Comparison of ENCODE assay signal across 8 cellular contexts in the genomic region with DNA sequence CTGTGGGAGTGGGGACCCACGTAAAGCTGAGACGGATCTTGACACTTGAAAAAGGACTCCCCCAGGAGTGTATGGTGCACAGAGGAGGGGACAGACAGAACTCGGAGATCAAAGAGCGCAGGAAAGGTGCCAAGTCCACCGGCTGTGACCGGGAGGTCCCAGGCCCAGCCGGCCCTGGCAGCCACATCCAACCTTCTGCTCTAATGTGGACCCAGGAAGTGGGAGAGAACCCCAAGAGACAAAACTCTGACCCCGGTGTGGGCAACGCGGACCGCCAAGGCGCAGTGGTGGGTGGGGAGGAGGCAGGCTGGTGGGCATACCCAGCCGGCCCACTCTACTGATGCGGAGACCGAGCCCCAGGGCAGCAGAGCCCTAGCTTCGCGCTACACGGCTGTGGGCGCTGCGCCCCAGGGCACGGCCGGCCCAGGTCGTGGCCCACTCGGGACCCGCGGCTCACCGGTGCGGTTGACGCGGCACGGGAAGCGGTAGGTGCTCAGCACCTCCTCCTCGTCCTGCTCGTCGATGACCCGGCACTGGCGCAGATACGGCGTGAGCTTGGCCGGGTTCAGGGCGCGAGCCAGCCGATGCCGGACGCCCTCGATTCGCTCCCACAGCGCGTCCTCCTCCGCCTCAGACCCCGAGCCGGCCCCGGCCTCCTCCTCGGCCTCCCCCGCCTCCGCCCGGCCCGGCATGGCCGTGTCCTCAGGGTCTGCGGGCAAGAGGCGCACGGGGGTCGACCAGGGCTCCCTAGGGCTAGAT. TPM values are rescaled to one million over a fixed set of nuclear protein-coding genes. Genes with fewer than 3 reads are reported as not detected.
A peak's percentile ranks its signal among the peaks of the same experiment; 100 is the strongest.
DNase-seq lines count a peak whose midpoint lies in the region; ATAC-seq and TF ChIP-seq lines count a peak whose summit lies in the region.

No MANE protein-coding gene starts in this region.

- no peak overlapping the region for H4K91ac ChIP-seq in H9 (ENCODE audit: insufficient read length, low read depth, low read length)

- H3K9me3 Mint-ChIP-seq in H9 = peaks cover 0 to 4% of the 10 kb centered on the region in 2 experiments; a peak in 2 of 5 replicates
- H3K9me3 Mint-ChIP-seq in activated CD8-positive, alpha-beta T cell treated with anti-CD3 and anti-CD28 coated beads, Interleukin-2, amount 10 ng/mL, durations not matched to agents 7 days and 5 days (ENCODE audit: insufficient read depth) = no peaks in the 10 kb centered on the region

- H3K9ac ChIP-seq in H9 (ENCODE audit: extremely low read depth, insufficient read length, low read length) (no peak overlapping the region), skeletal muscle satellite cell (ENCODE audit: low read depth, low read length) (peak overlapping the region; percentile 82)

- no peak overlapping the region for H2BK5ac ChIP-seq in H9 (ENCODE audit: insufficient read length, low read length)

- DNase-seq in H9 (no peak), hepatocyte (ENCODE audit: low spot score) (no peak), COR-L47 (lab: John Stamatoyannopoulos, UW) (no peak)
- no peak for DNase-seq in activated CD8-positive, alpha-beta T cell treated with anti-CD3 and anti-CD28 coated beads, Interleukin-2, amount 10 ng/mL, durations not matched to agents 7 days and 5 days
- DNase-seq in stimulated activated CD4-positive, alpha-beta T cell treated with anti-CD3 and anti-CD28 coated beads, Interleukin-4, amount 100 ng/mL, for 4 hours = no peak
- DNase-seq in NK-92 treated with Interleukin-12 subunit alpha and Interleukin-12 subunit beta, amount 100 ng/mL, for 24 hours (lab: John Stamatoyannopoulos, UW) = no peak

- H2BK15ac ChIP-seq in H9 (ENCODE audit: low read depth, low read length) = no peak overlapping the region

- no peak overlapping the region for H2AFZ ChIP-seq in H9 (ENCODE audit: low read length)
- H2AFZ ChIP-seq in hepatocyte = peak overlapping the region; percentile 78

- H3K4me2 ChIP-seq in H9 (ENCODE audit: insufficient read depth, insufficient read length, low read length) (peak overlapping the region; percentile 56), hepatocyte (peak overlapping the region; percentile 98), skeletal muscle satellite cell (ENCODE audit: low read length) (peak overlapping the region; percentile 83)

- H3K9me3 ChIP-seq in H9 (ENCODE audit: control insufficient read depth, low read depth, low read length) = no peaks in the 10 kb centered on the region
- H3K9me3 ChIP-seq in hepatocyte (ENCODE audit: low read depth) = no peaks in the 10 kb centered on the region
- H3K9me3 ChIP-seq in skeletal muscle satellite cell (replicated peaks; ENCODE audit: low read length) = no peaks in the 10 kb centered on the region

- peaks cover 0 to 20% (median 9%) of the 10 kb centered on the region in 3 experiments; a peak in 4 of 7 replicates for H3K36me3 Mint-ChIP-seq in H9 (ENCODE audit: insufficient read depth in 1 of 3, low read depth in 3 of 3)
- no peaks in the 10 kb centered on the region for H3K36me3 Mint-ChIP-seq in activated CD8-positive, alpha-beta T cell treated with anti-CD3 and anti-CD28 coated beads, Interleukin-2, amount 10 ng/mL, durations not matched to agents 7 days and 5 days (ENCODE audit: low read depth)

- no CpG with 5 or more reads among the region's 63 CpGs for WGBS in H9 (ENCODE audit: extremely low coverage, insufficient read length, low lambda C conversion rate)
- WGBS in hepatocyte (ENCODE audit: low lambda C conversion rate, missing lambda C conversion rate) = 24% methylated on average over 32 of the region's 63 CpGs

- H3K56ac ChIP-seq in H9 (ENCODE audit: insufficient read length, low read depth, low read length) = no peak overlapping the region

- no peak overlapping the region for H3K23ac ChIP-seq in H9 (ENCODE audit: insufficient read length, low read depth, low read length)

- no peak overlapping the region for H4K8ac ChIP-seq in H9 (replicated peaks; ENCODE audit: insufficient read length, low read depth, low read length)

- H3K79me1 ChIP-seq in H9 (ENCODE audit: insufficient read depth, low read depth, low read length, poor library complexity, severe bottlenecking) = no peaks in the 10 kb centered on the region

- ATAC-seq in activated CD8-positive, alpha-beta T cell treated with anti-CD3 and anti-CD28 coated beads, Interleukin-2, amount 10 ng/mL, durations not matched to agents 7 days and 5 days = peak; percentile 27
- ATAC-seq in GM18511 (IDR thresholded peaks at IDR 0.05; ENCODE audit: unreplicated experiment) = no peak

- peak overlapping the region; percentile 42; the same call in 1 of the 2 replicates for H3K14ac ChIP-seq in H9 (ENCODE audit: insufficient read depth, low read length)

- H3K79me2 ChIP-seq in H9 (ENCODE audit: insufficient read depth, low read length) (no peaks in the 10 kb centered on the region), hepatocyte (peaks cover 32% of the 10 kb centered on the region)

- CTCF ChIA-PET in activated CD8-positive, alpha-beta T cell treated with anti-CD3 and anti-CD28 coated beads, Interleukin-2, amount 10 ng/mL, durations not matched to agents 7 days and 5 days (lab: Charles Lee) = interaction anchor here (1.0 to 1.5 kb wide), 2 partner anchors 22 to 74 kb away, joined by 3 to 6 read pairs; no protein-coding TSS in a partner anchor

- H3K36me3 ChIP-seq in hepatocyte (replicated peaks; ENCODE audit: insufficient read depth, low read depth) (no peaks in the 10 kb centered on the region), skeletal muscle satellite cell (ENCODE audit: insufficient read depth, low read length) (peaks cover 18% of the 10 kb centered on the region)

- no peak overlapping the region for H4K5ac ChIP-seq in H9 (ENCODE audit: insufficient read length, low read depth, low read length)

- H3K27me3 ChIP-seq in H9 (ENCODE audit: insufficient read depth, low read length) = no peaks in the 10 kb centered on the region; the same call in 1 of the 2 replicates
- H3K27me3 ChIP-seq in hepatocyte = no peaks in the 10 kb centered on the region
- no peaks in the 10 kb centered on the region for H3K27me3 ChIP-seq in skeletal muscle satellite cell (ENCODE audit: control insufficient read depth, insufficient read depth, low read length)

- no peak overlapping the region for H3K27ac ChIP-seq in H9 (ENCODE audit: insufficient read length, low read depth, low read length)
- H3K27ac ChIP-seq in hepatocyte = peak overlapping the region; percentile 79

- no peaks in the 10 kb centered on the region; the same call in 1 of the 2 replicates for H3K4me1 ChIP-seq in H9 (ENCODE audit: insufficient read depth, low read length)
- H3K4me1 ChIP-seq in hepatocyte (ENCODE audit: insufficient read depth) = peaks cover 6% of the 10 kb centered on the region
- peaks cover 17% of the 10 kb centered on the region for H3K4me1 ChIP-seq in skeletal muscle satellite cell (ENCODE audit: control insufficient read depth, insufficient read depth, low read length)

- no peak overlapping the region for H3T11ph ChIP-seq in H9 (ENCODE audit: low read length)

- no peak overlapping the region for H3K18ac ChIP-seq in H9 (ENCODE audit: insufficient read length, low read depth, low read length)

- H3K4me3 Mint-ChIP-seq in H9 = peak overlapping the region; percentile 65 to 82
- H3K4me3 Mint-ChIP-seq in activated CD8-positive, alpha-beta T cell treated with anti-CD3 and anti-CD28 coated beads, Interleukin-2, amount 10 ng/mL, durations not matched to agents 7 days and 5 days = peak overlapping the region; percentile 57

- H3K4ac ChIP-seq in H9 (ENCODE audit: low read depth, low read length) = no peak overlapping the region

- peaks cover 10 to 16% of the 10 kb centered on the region in 2 experiments for H3K4me1 Mint-ChIP-seq in H9
- H3K4me1 Mint-ChIP-seq in activated CD8-positive, alpha-beta T cell treated with anti-CD3 and anti-CD28 coated beads, Interleukin-2, amount 10 ng/mL, durations not matched to agents 7 days and 5 days (ENCODE audit: low read depth) = peaks cover 6% of the 10 kb centered on the region

- no peak overlapping the region for H2AK5ac ChIP-seq in H9 (ENCODE audit: insufficient read length, low read length)

- H2BK120ac ChIP-seq in H9 (ENCODE audit: low read depth, low read length, poor library complexity, severe bottlenecking) = no peak overlapping the region

- peaks cover 43% of the 10 kb centered on the region for H3K27me3 Mint-ChIP-seq in H9 (ENCODE audit: low read depth)
- H3K27me3 Mint-ChIP-seq in activated CD8-positive, alpha-beta T cell treated with anti-CD3 and anti-CD28 coated beads, Interleukin-2, amount 10 ng/mL, durations not matched to agents 7 days and 5 days (ENCODE audit: low read depth) = peaks cover 53% of the 10 kb centered on the region

- H3K23me2 ChIP-seq in H9 (ENCODE audit: insufficient read length, low read depth, low read length, poor library complexity, severe bottlenecking) = peaks cover 4% of the 10 kb centered on the region

- POLR2A ChIA-PET in activated CD8-positive, alpha-beta T cell treated with anti-CD3 and anti-CD28 coated beads, Interleukin-2, amount 10 ng/mL, durations not matched to agents 7 days and 5 days (lab: Charles Lee) = no interaction called here

- no peak overlapping the region for H2BK12ac ChIP-seq in H9 (ENCODE audit: insufficient read length, low read depth, low read length)

- H3K9me2 ChIP-seq in hepatocyte (replicated peaks; ENCODE audit: insufficient read depth) = no peaks in the 10 kb centered on the region

- H4K20me1 ChIP-seq in H9 (ENCODE audit: control insufficient read depth, insufficient read depth, insufficient read length) (no peaks in the 10 kb centered on the region), hepatocyte (ENCODE audit: insufficient read depth, poor library complexity, severe bottlenecking) (no peaks in the 10 kb centered on the region)

- no peak overlapping the region for H2BK20ac ChIP-seq in H9 (ENCODE audit: low read depth, low read length, poor library complexity, severe bottlenecking)

- no peak overlapping the region for H3K27ac Mint-ChIP-seq in H9
- no peak overlapping the region for H3K27ac Mint-ChIP-seq in activated CD8-positive, alpha-beta T cell treated with anti-CD3 and anti-CD28 coated beads, Interleukin-2, amount 10 ng/mL, durations not matched to agents 7 days and 5 days

- TF ChIP-seq CTCF in H9 (conservative IDR thresholded peaks at IDR 0.05) = no peak
- TF ChIP-seq CTCF in hepatocyte (IDR thresholded peaks at IDR 0.05; ENCODE audit: poor library complexity) = no peak

- peak overlapping the region; percentile 82 for H3K4me3 ChIP-seq in hepatocyte
- peak overlapping the region; percentile 85 for H3K4me3 ChIP-seq in skeletal muscle satellite cell (ENCODE audit: low read length)

RNA-seq across cellular contexts. Expression of a gene that starts 0.5 kb away (rescaled TPM):
- 17.1 and 17.7 TPM in 2 replicates for total RNA-seq in H9 (2021)
- under 1 TPM in 1 of 2 experiments, not detected in 1; 0.31 TPM for total RNA-seq in activated CD8-positive, alpha-beta T cell treated with anti-CD3 and anti-CD28 coated beads, Interleukin-2, amount 10 ng/mL, durations not matched to agents 7 days and 5 days
- 19.1 and 23.4 TPM in 2 replicates for total RNA-seq in hepatocyte
- polyA plus RNA-seq in hepatocyte = 28.7 and 31.2 TPM in 2 replicates
- total RNA-seq in skeletal muscle satellite cell (2012; rRNA removed) = 24.8 and 28.6 TPM in 2 replicates

RNA-seq across cellular contexts. Expression of a gene that starts 32.5 kb away (rescaled TPM):
- total RNA-seq in H9 (2021) (2.0 and 3.3 TPM in 2 replicates), hepatocyte (1.7 and 3.3 TPM in 2 replicates)
- 100 to 1,000 TPM; 227 to 232 TPM for total RNA-seq in activated CD8-positive, alpha-beta T cell treated with anti-CD3 and anti-CD28 coated beads, Interleukin-2, amount 10 ng/mL, durations not matched to agents 7 days and 5 days
- polyA plus RNA-seq in hepatocyte = 3.3 and 6.3 TPM in 2 replicates
- total RNA-seq in skeletal muscle satellite cell (2012; rRNA removed) = 0.44 TPM in 1 of 2 replicates, not detected in the other

RNA-seq across cellular contexts. Expression of a gene that starts 41.6 kb away (rescaled TPM):
- total RNA-seq in H9 (2021) (23.0 and 24.3 TPM in 2 replicates), hepatocyte (31.4 and 34.6 TPM in 2 replicates)
- total RNA-seq in activated CD8-positive, alpha-beta T cell treated with anti-CD3 and anti-CD28 coated beads, Interleukin-2, amount 10 ng/mL, durations not matched to agents 7 days and 5 days = under 1 TPM; 0.13 to 0.21 TPM
- polyA plus RNA-seq in hepatocyte = 146 and 149 TPM in 2 replicates
- total RNA-seq in skeletal muscle satellite cell (2012; rRNA removed) = 23.8 and 28.0 TPM in 2 replicates

Comparison
In these comparisons a context has a peak if more than half of its experiments do, and no peak if none do; other contexts are left out.
1. RNA of a gene that starts 0.5 kb away (total RNA-seq): 19.1 to 23.4 TPM in hepatocyte and 17.1 to 17.7 TPM in H9; 0.31 TPM in activated CD8-positive, alpha-beta T cell treated with anti-CD3 and anti-CD28 coated beads, Interleukin-2, amount 10 ng/mL, durations not matched to agents 7 days and 5 days; every median in the first group is over 10 times any median in the second.
2. RNA of a gene that starts 32.5 kb away (total RNA-seq): 227 to 232 TPM in activated CD8-positive, alpha-beta T cell treated with anti-CD3 and anti-CD28 coated beads, Interleukin-2, amount 10 ng/mL, durations not matched to agents 7 days and 5 days; 2.0 to 3.3 TPM in H9 and 1.7 to 3.3 TPM in hepatocyte; every median in the first group is over 10 times any median in the second.
3. RNA of a gene that starts 41.6 kb away (total RNA-seq): 31.4 to 34.6 TPM in hepatocyte and 23.0 to 24.3 TPM in H9; 0.13 to 0.21 TPM in activated CD8-positive, alpha-beta T cell treated with anti-CD3 and anti-CD28 coated beads, Interleukin-2, amount 10 ng/mL, durations not matched to agents 7 days and 5 days; every median in the first group is over 10 times any median in the second.
4. Peak in every context shown above with its lines, with median percentiles within 50 percentile points of each other: H3K4me2 ChIP-seq.